In genomic region chr12:69290545-69291277, GRCh38 we compare ENCODE assay signal across 8 cellular contexts. TPM values are rescaled to one million over a fixed set of nuclear protein-coding genes. Genes with fewer than 3 reads are reported as not detected.
DNase-seq lines count a peak whose midpoint lies in the region; ATAC-seq, FAIRE-seq and TF ChIP-seq lines count a peak whose summit lies in the region.

No MANE protein-coding gene starts in this region.

- peak overlapping the region in 1 of 5 experiments; percentile 27 for H3K27ac Mint-ChIP-seq in brain

- FAIRE-seq in TTC549 (lab: Jason Lieb, UNC) (peak; percentile 41), islet of Langerhans (lab: Jason Lieb, UNC) (peak; percentile 5)

- no peak overlapping the region for H3K4me3 Mint-ChIP-seq in brain

- no peaks in the 10 kb centered on the region for H3K9me3 Mint-ChIP-seq in brain

- H3K27me3 Mint-ChIP-seq in brain: peaks cover 20% of the 10 kb centered on the region

- peak; percentile 53 for DNase-seq in AG08395 (ENCODE audit: low spot score)
- DNase-seq in NCI-H2107 treated with DMSO at 0.1 percent for 48 hours (lab: John Stamatoyannopoulos, UW; ENCODE audit: unreplicated experiment): peak; percentile 73
- DNase-seq in stimulated activated CD4-positive, alpha-beta T cell treated with anti-CD3 and anti-CD28 coated beads, Interleukin-1b, Interleukin-23, amount 100 ng/mL, for 24 hours (ENCODE audit: low read depth in 4 of 4, low spot score in 1 of 4): peak; percentile 46 to 75 (median 56)

- TF ChIP-seq CTCF in brain (conservative IDR thresholded peaks at IDR 0.05): peak; percentile 81 to 87

- ATAC-seq in GM18867 (IDR thresholded peaks at IDR 0.05; ENCODE audit: unreplicated experiment) (peak; percentile 100), HG03064 (IDR thresholded peaks at IDR 0.05; ENCODE audit: low read depth, unreplicated experiment) (peak; percentile 97)

- H3K36me3 Mint-ChIP-seq in brain: no peaks in the 10 kb centered on the region

- H3K4me1 Mint-ChIP-seq in brain: peaks cover 9% of the 10 kb centered on the region

RNA-seq across cellular contexts. Expression of gene CPSF6, which starts 51.3 kb away (rescaled TPM):
- 26.7 TPM for polyA plus RNA-seq in brain (ENCODE audit: insufficient read depth, low read depth, low replicate concordance)

RNA-seq across cellular contexts. Expression of gene LYZ, which starts 57.5 kb away (rescaled TPM):
- 2.7 TPM for polyA plus RNA-seq in brain (ENCODE audit: insufficient read depth, low read depth, low replicate concordance)

Comparison
In these comparisons a context has a peak if more than half of its experiments do, and no peak if none do; other contexts are left out.
1. Peak in every context shown above with its lines: DNase-seq and ATAC-seq.